ENCODE assay signal across 8 cellular contexts in genomic region chr14:77040059-77040308, GRCh38. TPM values are rescaled to one million over a fixed set of nuclear protein-coding genes. Genes with fewer than 3 reads are reported as not detected.
DNase-seq lines count a peak whose midpoint lies in the region; ATAC-seq, FAIRE-seq and TF ChIP-seq lines count a peak whose summit lies in the region.

No MANE protein-coding gene starts in this region.

- peak overlapping the region; percentile 21 for H3K4me3 ChIP-seq in bronchial epithelial cell (ENCODE audit: low read depth, low read length)

- no peak for TF ChIP-seq CTCF in bronchial epithelial cell (IDR thresholded peaks at IDR 0.05; ENCODE audit: insufficient read depth, low read length, severe bottlenecking)

- no peak for FAIRE-seq in bronchial epithelial cell (lab: Jason Lieb, UNC)

- peaks cover 3% of the 10 kb centered on the region for H3K36me3 Mint-ChIP-seq in activated CD4-positive, alpha-beta T cell treated with anti-CD3 and anti-CD28 coated beads, Interleukin-2, amount 10 ng/mL, durations not matched to agents 7 days and 5 days (ENCODE audit: low read depth)
- no peaks in the 10 kb centered on the region for H3K36me3 Mint-ChIP-seq in naive thymus-derived CD8-positive, alpha-beta T cell

- H3K9me3 Mint-ChIP-seq in activated CD4-positive, alpha-beta T cell treated with anti-CD3 and anti-CD28 coated beads, Interleukin-2, amount 10 ng/mL, durations not matched to agents 7 days and 5 days = no peaks in the 10 kb centered on the region
- H3K9me3 Mint-ChIP-seq in naive thymus-derived CD8-positive, alpha-beta T cell = no peaks in the 10 kb centered on the region

- CTCF ChIA-PET in activated CD4-positive, alpha-beta T cell treated with anti-CD3 and anti-CD28 coated beads, Interleukin-2, amount 10 ng/mL, durations not matched to agents 7 days and 5 days (lab: Charles Lee) = interaction anchor here (0.8 to 6.9 kb wide), 13 partner anchors 10 to 164 kb away, joined by 3 to 40 read pairs (median 4); no protein-coding TSS in a partner anchor

- ATAC-seq in HG03469 (IDR thresholded peaks at IDR 0.05; ENCODE audit: unreplicated experiment) (peak; percentile 27), GM18502 (IDR thresholded peaks at IDR 0.05; ENCODE audit: poor library complexity, unreplicated experiment) (no peak)
- peak in 1 of 2 donors; percentile 54 for ATAC-seq in naive thymus-derived CD8-positive, alpha-beta T cell

- peak overlapping the region; percentile 71 for H3K4me3 Mint-ChIP-seq in activated CD4-positive, alpha-beta T cell treated with anti-CD3 and anti-CD28 coated beads, Interleukin-2, amount 10 ng/mL, durations not matched to agents 7 days and 5 days
- peak overlapping the region; percentile 30 to 93 (median 88) for H3K4me3 Mint-ChIP-seq in naive thymus-derived CD8-positive, alpha-beta T cell

- H3K36me3 ChIP-seq in bronchial epithelial cell (ENCODE audit: control insufficient read depth, insufficient read depth, low read length) = no peaks in the 10 kb centered on the region

- POLR2A ChIA-PET in activated CD4-positive, alpha-beta T cell treated with anti-CD3 and anti-CD28 coated beads, Interleukin-2, amount 10 ng/mL, durations not matched to agents 7 days and 5 days (lab: Charles Lee) = no interaction called here
- POLR2A ChIA-PET in naive thymus-derived CD8-positive, alpha-beta T cell (lab: Charles Lee) = interaction anchor here (0.9 to 14.5 kb wide), 14 partner anchors 11 to 131 kb away, joined by 3 to 309 read pairs (median 6); partner anchors contain the start of gene IRF2BPL

- no peak for DNase-seq in activated CD4-positive, alpha-beta T cell treated with anti-CD3 and anti-CD28 coated beads, Interleukin-2, amount 10 ng/mL, durations not matched to agents 7 days and 5 days
- DNase-seq in activated CD4-positive, alpha-beta T cell treated with anti-CD3 and anti-CD28 coated beads for 4 hours = no peak
- DNase-seq in bronchial epithelial cell (ENCODE audit: low read depth) (no peak), C1 segment of cervical spinal cord (lab: John Stamatoyannopoulos, UW) (no peak), NCI-H1930 (lab: John Stamatoyannopoulos, UW) (no peak)
- DNase-seq in naive thymus-derived CD8-positive, alpha-beta T cell = no peak

- H3K4me1 Mint-ChIP-seq in activated CD4-positive, alpha-beta T cell treated with anti-CD3 and anti-CD28 coated beads, Interleukin-2, amount 10 ng/mL, durations not matched to agents 7 days and 5 days = peaks cover 92% of the 10 kb centered on the region
- H3K4me1 Mint-ChIP-seq in naive thymus-derived CD8-positive, alpha-beta T cell = peaks cover 49 to 96% (median 87%) of the 10 kb centered on the region in 4 donors

- no peaks in the 10 kb centered on the region for H3K27me3 Mint-ChIP-seq in activated CD4-positive, alpha-beta T cell treated with anti-CD3 and anti-CD28 coated beads, Interleukin-2, amount 10 ng/mL, durations not matched to agents 7 days and 5 days
- no peaks in the 10 kb centered on the region for H3K27me3 Mint-ChIP-seq in naive thymus-derived CD8-positive, alpha-beta T cell

- peak overlapping the region; percentile 97 for H3K27ac Mint-ChIP-seq in activated CD4-positive, alpha-beta T cell treated with anti-CD3 and anti-CD28 coated beads, Interleukin-2, amount 10 ng/mL, durations not matched to agents 7 days and 5 days
- H3K27ac Mint-ChIP-seq in naive thymus-derived CD8-positive, alpha-beta T cell = peak overlapping the region; percentile 94 to 100 (median 99)

- no peaks in the 10 kb centered on the region for H3K27me3 ChIP-seq in bronchial epithelial cell (ENCODE audit: control insufficient read depth, insufficient read depth, low read length)

RNA-seq across cellular contexts. Expression of gene IRF2BPL, which starts 11.5 kb away (rescaled TPM):
- 10 to 100 TPM; 26.0 to 29.9 TPM for total RNA-seq in activated CD4-positive, alpha-beta T cell treated with anti-CD3 and anti-CD28 coated beads, Interleukin-2, amount 10 ng/mL, durations not matched to agents 7 days and 5 days
- 12.0 and 12.1 TPM in 2 replicates for total RNA-seq in bronchial epithelial cell
- total RNA-seq in naive thymus-derived CD8-positive, alpha-beta T cell = 10 to 100 TPM; 24.6 to 26.5 TPM
- 1 to 10 TPM; 1.9 to 3.3 (median 3.2) TPM for polyA plus RNA-seq in naive thymus-derived CD8-positive, alpha-beta T cell

RNA-seq across cellular contexts. Expression of gene CIPC, which starts 58.1 kb away (rescaled TPM):
- 10 to 100 TPM; 14.4 to 15.1 TPM for total RNA-seq in activated CD4-positive, alpha-beta T cell treated with anti-CD3 and anti-CD28 coated beads, Interleukin-2, amount 10 ng/mL, durations not matched to agents 7 days and 5 days
- total RNA-seq in bronchial epithelial cell = 9.7 and 14.5 TPM in 2 replicates
- 10 to 100 TPM; 11.3 to 12.8 TPM for total RNA-seq in naive thymus-derived CD8-positive, alpha-beta T cell
- polyA plus RNA-seq in naive thymus-derived CD8-positive, alpha-beta T cell = 1 to 10 TPM; 4.4 to 7.7 (median 4.7) TPM
